In genomic region chr3:27885641-27886040, GRCh38 we compare ENCODE assay signal across 28 cellular contexts.
"Had no signal": no experiment of that assay in that cellular context is flagged by ENCODE, and none has a peak within 500 bp of the region (broad histone marks: within the 10 kb centered on the region; RNA-seq: fewer than 3 reads in every experiment).

No MANE protein-coding gene starts in this region.

- ATAC-seq: activated CD4-positive, alpha-beta T cell treated with anti-CD3 and anti-CD28 coated beads for 36 hours; activated T-helper 17 cell treated with anti-CD3 and anti-CD28 coated beads, Interleukin-2, amount 50 U/mL, for 72 hours had no signal

- H3K36me3 ChIP-seq: brain microvascular endothelial cell, cardiac muscle cell, Peyer's patch, SJCRH30 had no signal

- H3K4me3 Mint-ChIP-seq: activated CD4-positive, alpha-beta memory T cell treated with anti-CD3 and anti-CD28 coated beads, Interleukin-2, amount 10 ng/mL, durations not matched to agents 7 days and 5 days; activated CD4-positive, alpha-beta T cell treated with anti-CD3 and anti-CD28 coated beads for 36 hours; activated naive CD4-positive, alpha-beta T cell treated with anti-CD3 and anti-CD28 coated beads for 36 hours; activated naive CD8-positive, alpha-beta T cell; activated T-helper 17 cell treated with anti-CD3 and anti-CD28 coated beads, Interleukin-2, amount 50 U/mL, for 72 hours had no signal

- H3K9me3 Mint-ChIP-seq: activated CD4-positive, alpha-beta memory T cell treated with anti-CD3 and anti-CD28 coated beads, Interleukin-2, amount 10 ng/mL, durations not matched to agents 7 days and 5 days; activated naive CD4-positive, alpha-beta T cell treated with anti-CD3 and anti-CD28 coated beads for 36 hours; activated T-helper 17 cell treated with anti-CD3 and anti-CD28 coated beads, Interleukin-2, amount 50 U/mL, for 72 hours had no signal

- DNase-seq: activated CD4-positive, alpha-beta memory T cell treated with anti-CD3 and anti-CD28 coated beads, Interleukin-2, amount 10 ng/mL, durations not matched to agents 7 days and 5 days; activated CD4-positive, alpha-beta T cell treated with anti-CD3 and anti-CD28 coated beads for 36 hours; activated CD4-positive, alpha-beta T cell treated with anti-CD3 and anti-CD28 coated beads, Interleukin-2, amount 50 U/mL, for 1 hour; activated gamma-delta T cell; activated naive CD4-positive, alpha-beta T cell treated with anti-CD3 and anti-CD28 coated beads for 36 hours; activated T-cell treated with anti-CD3 and anti-CD28 coated beads for 4 hours; activated T-cell treated with anti-CD3 and anti-CD28 coated beads, Interleukin-2, amount 50 U/mL, for 48 hours; brain microvascular endothelial cell; Karpas-422; MM.1S; NCI-H1105 treated with DMSO at 0.1 percent for 48 hours; NCI-H1436 treated with DMSO at 0.1 percent for 48 hours; NCI-H187; NCI-H2081; NCI-H2171; NCI-H226; NCI-H526; NCI-H774; Peyer's patch; Right ventricle myocardium superior; SJCRH30; SK-N-SH; T-helper 1 cell had no signal

- H3K27ac Mint-ChIP-seq: activated CD4-positive, alpha-beta memory T cell treated with anti-CD3 and anti-CD28 coated beads, Interleukin-2, amount 10 ng/mL, durations not matched to agents 7 days and 5 days; activated CD4-positive, alpha-beta T cell treated with anti-CD3 and anti-CD28 coated beads for 36 hours; activated naive CD4-positive, alpha-beta T cell treated with anti-CD3 and anti-CD28 coated beads for 36 hours; activated naive CD8-positive, alpha-beta T cell; activated T-helper 17 cell treated with anti-CD3 and anti-CD28 coated beads, Interleukin-2, amount 50 U/mL, for 72 hours had no signal

- H3K9me3 ChIP-seq: Peyer's patch, SJCRH30, SK-N-SH had no signal

- H3K4me2 ChIP-seq: SK-N-SH had no signal

- H3K27me3 ChIP-seq: brain microvascular endothelial cell, cardiac muscle cell, Peyer's patch, SJCRH30 had no signal

- H3K9ac ChIP-seq: SK-N-SH had no signal

- H3K4me3 ChIP-seq: cardiac muscle cell, Peyer's patch, SJCRH30 had no signal

- H3K4me1 ChIP-seq: SJCRH30 had no signal

- H3K27ac ChIP-seq: brain microvascular endothelial cell, cardiac muscle cell, Peyer's patch, RWPE1, SJCRH30, VCaP had no signal

- H3K27me3 Mint-ChIP-seq: activated CD4-positive, alpha-beta T cell treated with anti-CD3 and anti-CD28 coated beads for 36 hours; activated naive CD8-positive, alpha-beta T cell had no signal
